ENCODE assay signal across 2 cellular contexts in genomic region chr1:226690460-226690982, GRCh38.
TF ChIP-seq lines count a peak whose summit lies in the region.

No MANE protein-coding gene starts in this region.

TF ChIP-seq in liver, 16 proteins besides CTCF, POLR2A, EP300 and RAD21:
- peak; percentile 75 to 84 for TF ChIP-seq JUND (IDR thresholded peaks at IDR 0.05)
- TF ChIP-seq GABPA (IDR thresholded peaks at IDR 0.05 in 1 of 2, conservative IDR thresholded peaks at IDR 0.05 in 1 of 2) = no peak
- TF ChIP-seq REST (IDR thresholded peaks at IDR 0.05) = no peak
- peak; percentile 78 for TF ChIP-seq NR2F2 (IDR thresholded peaks at IDR 0.05)
- no peak for TF ChIP-seq FOXA2 (IDR thresholded peaks at IDR 0.05)
- TF ChIP-seq EGR1 (IDR thresholded peaks at IDR 0.05; ENCODE audit: low read depth in 2 of 2) = no peak
- no peak for TF ChIP-seq ZBTB33 (IDR thresholded peaks at IDR 0.05)
- no peak for TF ChIP-seq HNF4A (conservative IDR thresholded peaks at IDR 0.05)
- TF ChIP-seq SP1 (IDR thresholded peaks at IDR 0.05) = peak; percentile 13
- no peak for TF ChIP-seq FOXA1 (IDR thresholded peaks at IDR 0.05)

TF ChIP-seq in HepG2, 621 proteins besides CTCF, POLR2A, EP300 and RAD21:
- TF ChIP-seq MTA3 (CRISPR knock-in tag; IDR thresholded peaks at IDR 0.05) (no peak), GATAD2A (CRISPR knock-in tag; IDR thresholded peaks at IDR 0.05) (no peak), ZNF576 (CRISPR knock-in tag; IDR thresholded peaks at IDR 0.05) (no peak), ZNF597 (CRISPR knock-in tag; IDR thresholded peaks at IDR 0.05) (no peak), ETV5 (CRISPR knock-in tag; IDR thresholded peaks at IDR 0.05; ENCODE audit: borderline replicate concordance) (no peak), ZNF558 (CRISPR knock-in tag; IDR thresholded peaks at IDR 0.05; ENCODE audit: borderline replicate concordance) (no peak), TRIM24 (CRISPR knock-in tag; IDR thresholded peaks at IDR 0.05) (no peak), ZBTB44 (CRISPR knock-in tag; IDR thresholded peaks at IDR 0.05) (no peak), NFAT5 (CRISPR knock-in tag; IDR thresholded peaks at IDR 0.05) (no peak), POLR2AphosphoS2 (IDR thresholded peaks at IDR 0.05; ENCODE audit: low read depth, low read length) (no peak), THAP9 (CRISPR knock-in tag; IDR thresholded peaks at IDR 0.05; ENCODE audit: borderline replicate concordance) (no peak), CBX1 (IDR thresholded peaks at IDR 0.05; ENCODE audit: low read depth) (no peak), TBX2 (CRISPR knock-in tag; IDR thresholded peaks at IDR 0.05; ENCODE audit: borderline replicate concordance) (no peak)
TF ChIP-seq in HepG2: peak in this region for 0.
